Comparison of ENCODE assay signal across 7 cellular contexts in genomic region chr3:46812237-46812791, GRCh38. TPM values are rescaled to one million over a fixed set of nuclear protein-coding genes. Genes with fewer than 3 reads are reported as not detected.
DNase-seq lines count a peak whose midpoint lies in the region; ATAC-seq, FAIRE-seq and TF ChIP-seq lines count a peak whose summit lies in the region.

No MANE protein-coding gene starts in this region.

- peaks cover 0 to 4% (median 0%) of the 10 kb centered on the region in 3 donors for H3K36me3 Mint-ChIP-seq in immature natural killer cell

- peaks cover 19 to 26% of the 10 kb centered on the region in 2 donors for H3K4me1 Mint-ChIP-seq in immature natural killer cell

- no peaks in the 10 kb centered on the region for H3K36me3 ChIP-seq in K562 (ENCODE audit: control insufficient read depth, insufficient read depth, low read length)

- H2AFZ ChIP-seq in K562 (ENCODE audit: low read depth, low read length): peak overlapping the region; percentile 93

- TF ChIP-seq RAD21 in K562 (CRISPR knock-in tag; conservative IDR thresholded peaks at IDR 0.05 in 1 of 2, IDR thresholded peaks at IDR 0.05 in 1 of 2): no peak

- TF ChIP-seq POLR2A in K562 (conservative IDR thresholded peaks at IDR 0.05): no peak

- no peaks in the 10 kb centered on the region for H3K9me1 ChIP-seq in K562 (ENCODE audit: control insufficient read depth, insufficient read depth, low read length)

- H3K9me3 Mint-ChIP-seq in immature natural killer cell: no peaks in the 10 kb centered on the region

- FAIRE-seq in K562 (lab: Jason Lieb, UNC): no peak

- no peaks in the 10 kb centered on the region for H4K20me1 ChIP-seq in K562 (replicated peaks; ENCODE audit: control insufficient read depth, insufficient read depth, low read length)

- no peak for TF ChIP-seq EP300 in K562 (IDR thresholded peaks at IDR 0.05; ENCODE audit: low read length)

- peak overlapping the region in 2 of 6 donors; percentile 7 to 36 for H3K27ac Mint-ChIP-seq in immature natural killer cell

- no peaks in the 10 kb centered on the region for H3K9me3 ChIP-seq in K562 (replicated peaks; ENCODE audit: control insufficient read depth, insufficient read depth, low read depth, low read length)

- WGBS in K562 (ENCODE audit: insufficient coverage, low coverage, missing lambda C conversion rate): 18% methylated on average over 33 of the region's 46 CpGs

- no peak for TF ChIP-seq CTCF in K562 (IDR thresholded peaks at IDR 0.05 in 2 of 3, conservative IDR thresholded peaks at IDR 0.05 in 1 of 3; ENCODE audit: insufficient read depth in 2 of 3, low read depth in 1 of 3, low read length in 3 of 3)

- H3K4me2 ChIP-seq in K562 (ENCODE audit: insufficient read depth, low read length): peak overlapping the region; percentile 67

- peaks cover 6 to 16% of the 10 kb centered on the region in 2 experiments; a peak in 3 of 5 replicates for H3K4me1 ChIP-seq in K562 (replicated peaks in 1 of 2; ENCODE audit: control insufficient read depth in 2 of 2, insufficient read depth in 2 of 2, low read length in 2 of 2)

- intact Hi-C loops in K562 (cut with micrococcal nuclease): no loop called here

- peaks cover 0 to 2% (median under 1%) of the 10 kb centered on the region in 3 donors for H3K27me3 Mint-ChIP-seq in immature natural killer cell (ENCODE audit: low read depth in 3 of 3)

- no peaks in the 10 kb centered on the region for H3K79me2 ChIP-seq in K562 (ENCODE audit: control insufficient read depth, insufficient read depth, low read length)

- ATAC-seq in K562 (peak; percentile 99), HG02970 (IDR thresholded peaks at IDR 0.05; ENCODE audit: low FRiP score, unreplicated experiment) (no peak)

- H3K27ac ChIP-seq in K562 (ENCODE audit: extremely low read depth, low read depth, low read length): no peak overlapping the region

- H3K4me3 ChIP-seq in K562: peak overlapping the region; percentile 9

- peak overlapping the region; percentile 16 to 92; a peak in 3 of 4 replicates for H3K9ac ChIP-seq in K562 (ENCODE audit: insufficient read depth in 1 of 2, low read depth in 2 of 2, low read length in 2 of 2)

- POLR2A ChIA-PET in K562 (lab: Yijun Ruan, JAX): interaction anchor here (0.6 to 1.0 kb wide), 2 partner anchors 8 to 51 kb away, joined by 4 to 6 read pairs; no protein-coding TSS in a partner anchor

- peaks cover 7 to 22% of the 10 kb centered on the region in 2 experiments; a peak in 3 of 5 replicates for H3K27me3 ChIP-seq in K562 (ENCODE audit: control insufficient read depth in 2 of 2, insufficient read depth in 2 of 2, low read length in 2 of 2)

- in situ Hi-C loops in K562 (cut with MboI): no loop called here

- DNase-seq in GOT3 (lab: John Stamatoyannopoulos, UW) (peak; percentile 7), T-helper 22 cell (ENCODE audit: low read depth) (peak; percentile 50), K562 (ENCODE audit: extremely low read depth in 1 of 4, low spot score in 3 of 4) (peak; percentile 89 to 98 (median 96)), immature natural killer cell (peak; percentile 56 to 63 (median 57)), superior temporal gyrus (ENCODE audit: extremely low spot score) (no peak)
- peak; percentile 63 to 79 for DNase-seq in stimulated activated CD4-positive, alpha-beta T cell treated with anti-CD3 and anti-CD28 coated beads, Interleukin-1b, Interleukin-23, amount 100 ng/mL, for 4 hours (ENCODE audit: low read depth in 2 of 2)

- no TSS peak for BruUV-seq in K562 (replicated peaks; lab: Mats Ljungman, UMichigan)

- CTCF ChIA-PET in K562 (lab: Yijun Ruan, JAX; ENCODE audit: low intra/inter-chr PET ratio): no interaction called here

- H3K4me3 Mint-ChIP-seq in immature natural killer cell: peak overlapping the region; percentile 78 to 89 (median 86)

TF ChIP-seq in K562, 482 proteins besides CTCF, POLR2A, EP300 and RAD21 (continues in another document):
- TF ChIP-seq VEZF1 (CRISPR knock-in tag; IDR thresholded peaks at IDR 0.05) (peak; percentile 57), CBFB (CRISPR knock-in tag; IDR thresholded peaks at IDR 0.05) (peak; percentile 48; the same call in 1 of the 2 replicates)

RNA-seq across cellular contexts. Expression of gene MYL3, which starts 50.9 kb away (rescaled TPM):
- not detected in 2 replicates for total RNA-seq in K562 (2011; cell fraction: chromatin; rRNA removed; ENCODE audit: low replicate concordance)
- total RNA-seq in K562 (2011; cell fraction: nucleolus; rRNA removed): not detected in 2 replicates
- not detected in 2 replicates for total RNA-seq in K562 (2011; cell fraction: nucleoplasm; rRNA removed)
- total RNA-seq in K562 (2014; rRNA removed) (0.14 TPM in 1 of 2 replicates, not detected in the other), K562 (2014; rRNA removed; fragmentation: Illumina TruSeq; extraction: Trizol) (not detected in 2 replicates), K562 (2015; rRNA removed; fragmentation: Illumina TruSeq; extraction: Trizol) (not detected in 2 replicates), K562 (2021) (not detected in 2 replicates)
- polyA plus RNA-seq in K562 (2011; rRNA removed) (not detected in 2 replicates), K562 (2014; fragmentation: Illumina TruSeq; extraction: Trizol) (not detected in 2 replicates), K562 (2014; fragmentation: Nextera tagmentation; extraction: Ambion mirVana) (under 1 TPM in 1 of 2 experiments, not detected in 1; 0.45 TPM), K562 (2014; rRNA removed) (not detected in 2 replicates), immature natural killer cell (not detected)
- not detected in 2 replicates for polyA plus RNA-seq in K562 (2011; cell fraction: cytosol; rRNA removed)
- polyA plus RNA-seq in K562 (2011; cell fraction: nucleus; rRNA removed): not detected in 2 replicates
- polyA plus RNA-seq in K562 (2012): not detected in 2 replicates
- not detected in 2 replicates for polyA minus RNA-seq in K562 (2011; rRNA and poly(A)+ RNA removed)
- not detected in 2 replicates for polyA minus RNA-seq in K562 (2011; cell fraction: cytosol; rRNA and poly(A)+ RNA removed)
- not detected in 2 replicates for polyA minus RNA-seq in K562 (2011; cell fraction: nucleus; rRNA and poly(A)+ RNA removed)
